8 cellular contexts compared by ENCODE assay signal in the genomic region with DNA sequence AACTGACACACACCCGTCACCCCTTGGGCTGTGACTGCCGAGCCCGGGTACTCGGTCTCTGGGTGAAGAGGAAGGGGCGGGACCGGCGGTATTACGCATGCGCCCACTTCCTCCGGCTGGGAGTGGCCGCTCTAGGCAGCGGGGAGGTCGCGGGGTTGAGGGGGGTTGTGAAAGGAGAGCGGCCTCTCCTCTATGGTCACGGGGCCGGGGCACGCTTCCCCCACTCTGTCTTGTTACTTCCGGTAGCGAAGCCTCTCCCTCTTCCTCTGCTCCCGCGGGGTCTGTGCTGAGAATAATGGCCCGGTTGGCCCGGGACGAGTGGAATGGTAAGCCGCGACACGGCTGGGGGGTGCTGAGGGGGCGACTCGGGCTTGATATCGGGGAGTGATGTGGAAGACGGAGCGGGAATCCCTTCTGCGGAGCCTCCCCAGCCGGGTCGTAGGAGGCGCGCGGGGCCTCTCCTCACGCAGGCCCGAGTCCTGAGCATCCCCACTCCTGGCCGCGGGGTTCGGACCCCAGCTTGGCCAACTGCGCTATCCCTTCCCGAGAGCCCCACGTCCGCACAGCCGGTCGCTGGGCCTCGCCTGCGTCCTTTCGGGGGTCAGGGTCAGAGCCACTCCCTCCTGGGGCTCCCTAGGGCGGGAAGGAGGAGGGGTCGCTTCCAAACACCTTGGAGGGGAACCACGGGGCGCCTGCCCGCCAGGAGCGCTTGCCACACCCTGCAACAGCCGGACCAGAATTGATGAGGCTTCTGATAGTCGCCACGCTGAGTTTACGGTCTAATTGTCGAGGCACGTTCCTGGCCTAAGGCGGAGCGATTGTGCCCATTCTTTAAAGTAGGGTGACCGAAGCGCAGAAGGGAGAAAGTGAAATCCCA. TPM values are rescaled to one million over a fixed set of nuclear protein-coding genes. Genes with fewer than 3 reads are reported as not detected.
DNase-seq lines count a peak whose midpoint lies in the region; ATAC-seq, FAIRE-seq and TF ChIP-seq lines count a peak whose summit lies in the region.

A gene with protein sequence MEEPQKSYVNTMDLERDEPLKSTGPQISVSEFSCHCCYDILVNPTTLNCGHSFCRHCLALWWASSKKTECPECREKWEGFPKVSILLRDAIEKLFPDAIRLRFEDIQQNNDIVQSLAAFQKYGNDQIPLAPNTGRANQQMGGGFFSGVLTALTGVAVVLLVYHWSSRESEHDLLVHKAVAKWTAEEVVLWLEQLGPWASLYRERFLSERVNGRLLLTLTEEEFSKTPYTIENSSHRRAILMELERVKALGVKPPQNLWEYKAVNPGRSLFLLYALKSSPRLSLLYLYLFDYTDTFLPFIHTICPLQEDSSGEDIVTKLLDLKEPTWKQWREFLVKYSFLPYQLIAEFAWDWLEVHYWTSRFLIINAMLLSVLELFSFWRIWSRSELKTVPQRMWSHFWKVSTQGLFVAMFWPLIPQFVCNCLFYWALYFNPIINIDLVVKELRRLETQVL (plus strand): TSS at position 259 of the 877 bp plus-strand sequence. CDS start 11,396 bp downstream, outside the sequence.

- ATAC-seq in HG02759 (IDR thresholded peaks at IDR 0.05; ENCODE audit: unreplicated experiment) (peak; percentile 79), Right ventricle myocardium inferior (peak; percentile 96), pancreas (peak; percentile 86 to 94 (median 88))

- DNase-seq in GM12864 (ENCODE audit: low read depth) = peak; percentile 93
- peak; percentile 90 to 98 (median 97) for DNase-seq in NCI-H1417 (lab: John Stamatoyannopoulos, UW)
- DNase-seq in SW 1271 (lab: John Stamatoyannopoulos, UW) = peak; percentile 53 to 91
- DNase-seq in activated naive CD8-positive, alpha-beta T cell treated with anti-CD3 and anti-CD28 coated beads, Interleukin-2, amount 50 U/mL, for 16 hours (ENCODE audit: low read depth, low spot score) = peak; percentile 98
- peak; percentile 100 for DNase-seq in Right ventricle myocardium inferior (ENCODE audit: missing footprints)
- peak; percentile 98 to 100 (median 99) for DNase-seq in pancreas
- DNase-seq in tibial artery = peak; percentile 99 to 100

- H3K4me3 ChIP-seq in GM12864 (ENCODE audit: low read depth, low read length) (peak within 1 kb of the TSS; percentile 96), pancreas (peak within 1 kb of the TSS; percentile 72 to 99 (median 94)), tibial artery (peak within 1 kb of the TSS; percentile 63 to 77)

- H3K27ac ChIP-seq in pancreas (peak within 1 kb of the TSS; percentile 66 to 86 (median 78)), tibial artery (peak within 1 kb of the TSS; percentile 84 to 87)

- 0 to 1% methylated on average over 67 to 69 of the region's 69 CpGs for WGBS in pancreas, 2 donors

- intact Hi-C loops in Right ventricle myocardium inferior (cut with DNase I) = loop anchor here (10.0 kb wide), 1 partner anchor 708 kb away; a partner anchor contains a TSS
- intact Hi-C loops in pancreas (cut with DNase I) = no loop called here
- intact Hi-C loops in tibial artery (cut with DNase I; ENCODE audit: low total_unique reads) = no loop called here

- peak; percentile 51 for FAIRE-seq in pancreas (lab: Jason Lieb, UNC)

- H3K9me3 ChIP-seq in pancreas (no peaks in the 10 kb centered on the region), tibial artery (no peaks in the 10 kb centered on the region)

- TF ChIP-seq CTCF in GM12864 (IDR thresholded peaks at IDR 0.05; ENCODE audit: low read depth, low read length, missing control alignments) (no peak), pancreas (IDR thresholded peaks at IDR 0.05) (no peak), tibial artery (IDR thresholded peaks at IDR 0.05) (no peak)

- no peaks in the 10 kb centered on the region for H3K27me3 ChIP-seq in pancreas
- H3K27me3 ChIP-seq in tibial artery = no peaks in the 10 kb centered on the region

- H3K36me3 ChIP-seq in pancreas (no peaks in the 10 kb centered on the region), tibial artery (peaks cover 0 to 1% (median under 1%) of the 10 kb centered on the region in 3 donors)

- H3K4me1 ChIP-seq in pancreas = peaks cover 3 to 26% (median 18%) of the 10 kb centered on the region in 3 donors
- peaks cover 0 to 62% (median 34%) of the 10 kb centered on the region in 4 donors for H3K4me1 ChIP-seq in tibial artery

RNA-seq across cellular contexts. Expression of the gene that starts here (rescaled TPM):
- total RNA-seq in Right ventricle myocardium inferior = 26.0 TPM
- 10 to 100 TPM; 35.6 to 55.6 (median 44.9) TPM for total RNA-seq in pancreas
- polyA plus RNA-seq in pancreas = 10 to 100 TPM; 26.6 to 26.7 TPM

Comparison
In these comparisons a context has a peak if more than half of its experiments do, and no peak if none do; other contexts are left out.
1. Peak in every context shown above with its lines: DNase-seq, ATAC-seq, H3K4me3 ChIP-seq and H3K27ac ChIP-seq.